Comparison of ENCODE assay signal across 11 cellular contexts in genomic region chr12:111768159-111768895, GRCh38. TPM values are rescaled to one million over a fixed set of nuclear protein-coding genes. Genes with fewer than 3 reads are reported as not detected.
DNase-seq lines count a peak whose midpoint lies in the region; ATAC-seq, FAIRE-seq and TF ChIP-seq lines count a peak whose summit lies in the region.
"Had no signal": no experiment of that assay in that cellular context is flagged by ENCODE, and none has a peak within 500 bp of the region (broad histone marks: within the 10 kb centered on the region; RNA-seq: fewer than 3 reads in every experiment).

No MANE protein-coding gene starts in this region.

- H2AFZ ChIP-seq in SK-N-SH (ENCODE audit: low read depth) = no peak overlapping the region

- no peak overlapping the region for H4K8ac ChIP-seq in mesendoderm (ENCODE audit: low read depth, low read length)

- FAIRE-seq in bronchial epithelial cell (lab: Jason Lieb, UNC) = no peak
- FAIRE-seq: small intestine had no signal

- no peaks in the 10 kb centered on the region for H3K9me3 ChIP-seq in SK-N-SH
- H3K9me3 ChIP-seq in thyroid gland = no peaks in the 10 kb centered on the region

- H3K4me3 ChIP-seq in SK-N-SH (ENCODE audit: low read depth in 2 of 2, low read length in 1 of 2) = no peak overlapping the region
- H3K4me3 ChIP-seq in bronchial epithelial cell (ENCODE audit: low read depth, low read length) = peak overlapping the region; percentile 74
- H3K4me3 ChIP-seq in mesendoderm (ENCODE audit: low read length) = no peak overlapping the region
- peak overlapping the region in 1 of 3 donors; percentile 96 for H3K4me3 ChIP-seq in thyroid gland (replicated peaks in 1 of 3)
- no peak overlapping the region for H3K4me3 ChIP-seq in lower leg skin (ENCODE audit: low read depth, poor library complexity, severe bottlenecking)

- peaks cover 8% of the 10 kb centered on the region for H3K79me1 ChIP-seq in mesendoderm (ENCODE audit: low read length)

- TF ChIP-seq CTCF in SK-N-SH (IDR thresholded peaks at IDR 0.05) = no peak
- TF ChIP-seq CTCF in bronchial epithelial cell (IDR thresholded peaks at IDR 0.05; ENCODE audit: insufficient read depth, low read length, severe bottlenecking) = no peak
- TF ChIP-seq CTCF in thyroid gland (IDR thresholded peaks at IDR 0.05) = no peak
- TF ChIP-seq CTCF in lower leg skin (IDR thresholded peaks at IDR 0.05) = no peak

- POLR2A ChIA-PET in SK-N-SH (lab: Yijun Ruan, JAX) = no interaction called here

- H3K9me2 ChIP-seq in SK-N-SH = no peaks in the 10 kb centered on the region

- H3K9ac ChIP-seq in SK-N-SH = no peak overlapping the region
- peak overlapping the region; percentile 95 for H3K9ac ChIP-seq in mesendoderm (ENCODE audit: low read length)

- no peaks in the 10 kb centered on the region for H4K20me1 ChIP-seq in SK-N-SH (ENCODE audit: insufficient read depth)

- peak overlapping the region; percentile 70 for H3K23ac ChIP-seq in mesendoderm (ENCODE audit: low read length)

- intact Hi-C loops in thyroid gland (cut with DNase I) = no loop called here
- intact Hi-C loops in lower leg skin (cut with DNase I; ENCODE audit: low total_unique reads) = no loop called here

- no peak overlapping the region for H2BK120ac ChIP-seq in mesendoderm (ENCODE audit: low read depth, low read length)

- no peak for DNase-seq in SK-N-SH
- no peak for DNase-seq in bronchial epithelial cell (ENCODE audit: low read depth)
- DNase-seq in mesendoderm = no peak
- no peak for DNase-seq in thyroid gland
- DNase-seq in lower leg skin (ENCODE audit: low spot score in 2 of 2) = no peak
- no peak for DNase-seq in T-helper 2 cell
- DNase-seq: activated CD4-positive, alpha-beta T cell treated with anti-CD3 and anti-CD28 coated beads for 1 hour; NCI-H748 treated with DMSO at 0.1 percent for 48 hours had no signal

- H3K18ac ChIP-seq in mesendoderm (ENCODE audit: low read length) = no peak overlapping the region

- CTCF ChIA-PET in SK-N-SH (lab: Yijun Ruan, JAX) = interaction anchor here (1.1 to 2.2 kb wide), 6 partner anchors 15 to 371 kb away, joined by 3 to 12 read pairs (median 5); no protein-coding TSS in a partner anchor

- H3K4me1 ChIP-seq in SK-N-SH (ENCODE audit: control insufficient read depth in 1 of 2, insufficient read depth in 2 of 2, low read depth in 1 of 2, low read length in 1 of 2) (peaks cover 0 to 11% of the 10 kb centered on the region in 2 experiments; a peak in 1 of 4 replicates), mesendoderm (ENCODE audit: control insufficient read depth, low read depth, low read length) (peaks cover 10% of the 10 kb centered on the region), thyroid gland (peaks cover 27 to 39% of the 10 kb centered on the region in 2 donors)

- 94% methylated on average over 8 of the region's 9 CpGs for whole genome bisulfite sequencing in SK-N-SH (ENCODE audit: low lambda C conversion rate)
- WGBS in mesendoderm (ENCODE audit: extremely low coverage, insufficient coverage, low lambda C conversion rate) = no CpG with 5 or more reads among the region's 9 CpGs
- WGBS in thyroid gland, 2 donors = 86 to 90% methylated on average over 8 to 9 of the region's 9 CpGs
- WGBS in lower leg skin, 2 donors = 73 to 75% methylated on average over 9 of the region's 9 CpGs

- H3K27ac ChIP-seq in SK-N-SH (ENCODE audit: low read depth in 2 of 2, low read length in 1 of 2) (no peak overlapping the region), mesendoderm (ENCODE audit: low read depth, low read length) (no peak overlapping the region), thyroid gland (peak overlapping the region in 2 of 3 donors; percentile 77 to 78)

- H3K79me2 ChIP-seq in SK-N-SH (ENCODE audit: insufficient read depth) = peaks cover 10% of the 10 kb centered on the region; the same call in 1 of the 2 replicates
- peaks cover 2% of the 10 kb centered on the region for H3K79me2 ChIP-seq in mesendoderm (ENCODE audit: control insufficient read depth, insufficient read depth, low read length)

- H3K56ac ChIP-seq in mesendoderm (ENCODE audit: low read length) = peak overlapping the region; percentile 97

- no peak overlapping the region for H2AK5ac ChIP-seq in mesendoderm (ENCODE audit: low read length)

- H2BK15ac ChIP-seq in mesendoderm (replicated peaks; ENCODE audit: low read depth) = no peak overlapping the region

- no peaks in the 10 kb centered on the region for H3F3A ChIP-seq in SK-N-SH (replicated peaks; ENCODE audit: insufficient read depth)

- no peaks in the 10 kb centered on the region for H3K27me3 ChIP-seq in SK-N-SH (ENCODE audit: insufficient read depth)
- H3K27me3 ChIP-seq in bronchial epithelial cell (ENCODE audit: control insufficient read depth, insufficient read depth, low read length) = no peaks in the 10 kb centered on the region
- H3K27me3 ChIP-seq in mesendoderm (ENCODE audit: insufficient read depth, low read length, poor library complexity) = no peaks in the 10 kb centered on the region
- no peaks in the 10 kb centered on the region for H3K27me3 ChIP-seq in thyroid gland

- H3K36me3 ChIP-seq in SK-N-SH (replicated peaks in 1 of 2; ENCODE audit: control insufficient read depth in 1 of 2, insufficient read depth in 2 of 2, low read length in 1 of 2) (no peaks in the 10 kb centered on the region), bronchial epithelial cell (ENCODE audit: control insufficient read depth, insufficient read depth, low read length) (peaks cover 2% of the 10 kb centered on the region), mesendoderm (ENCODE audit: control insufficient read depth, insufficient read depth, low read length) (no peaks in the 10 kb centered on the region), thyroid gland (no peaks in the 10 kb centered on the region)

- H3K4ac ChIP-seq in mesendoderm (ENCODE audit: low read depth, low read length) = no peak overlapping the region

- no peak for TF ChIP-seq EP300 in SK-N-SH (IDR thresholded peaks at IDR 0.05; ENCODE audit: borderline replicate concordance in 1 of 2, low read depth in 1 of 2, low read length in 1 of 2)

- no peak for TF ChIP-seq RAD21 in SK-N-SH (IDR thresholded peaks at IDR 0.05; ENCODE audit: low read length)

- H4K5ac ChIP-seq in mesendoderm (ENCODE audit: low read length) = no peak overlapping the region

- H3K4me2 ChIP-seq in SK-N-SH (peak overlapping the region; percentile 92; the same call in 1 of the 2 replicates), mesendoderm (ENCODE audit: low read length) (peak overlapping the region; percentile 99)

- no peak for TF ChIP-seq POLR2A in thyroid gland (IDR thresholded peaks at IDR 0.05)
- TF ChIP-seq POLR2A in lower leg skin (IDR thresholded peaks at IDR 0.05) = no peak

- H2BK5ac ChIP-seq in mesendoderm (ENCODE audit: low read length) = no peak overlapping the region

- ATAC-seq in SK-N-SH treated with all-trans-retinoic acid at 6 μM for 48 hours (no peak), GM21390 (IDR thresholded peaks at IDR 0.05; ENCODE audit: unreplicated experiment) (no peak)

TF ChIP-seq in SK-N-SH, 30 proteins besides CTCF, POLR2A, EP300 and RAD21 (continues in another document):
- TF ChIP-seq GATA2 (CRISPR knock-in tag; IDR thresholded peaks at IDR 0.05) = no peak
- no peak for TF ChIP-seq FOXM1 (IDR thresholded peaks at IDR 0.05; ENCODE audit: low read depth)
- TF ChIP-seq IRF3 (IDR thresholded peaks at IDR 0.05; ENCODE audit: low read depth, low read length) = no peak
- no peak for TF ChIP-seq SIN3A (IDR thresholded peaks at IDR 0.05; ENCODE audit: borderline replicate concordance, low read depth, low read length)
- no peak for TF ChIP-seq FOXJ3 (CRISPR knock-in tag; IDR thresholded peaks at IDR 0.05)

TF ChIP-seq in SK-N-SH treated with all-trans-retinoic acid at 6 μM for 48 hours, 23 proteins besides CTCF, POLR2A, EP300 and RAD21:
- TF ChIP-seq RARB (CRISPR knock-in tag; IDR thresholded peaks at IDR 0.05) = no peak
- no peak for TF ChIP-seq CSDC2 (CRISPR knock-in tag; IDR thresholded peaks at IDR 0.05)
- no peak for TF ChIP-seq ZFP3 (CRISPR knock-in tag; IDR thresholded peaks at IDR 0.05)
- no peak for TF ChIP-seq ZNF565 (CRISPR knock-in tag; conservative IDR thresholded peaks at IDR 0.05; ENCODE audit: low read depth)
- no peak for TF ChIP-seq GLIS3 (CRISPR knock-in tag; IDR thresholded peaks at IDR 0.05)
- TF ChIP-seq CSRNP3 (CRISPR knock-in tag; IDR thresholded peaks at IDR 0.05) = no peak

RNA-seq across cellular contexts. Expression of gene ALDH2, which starts 1.6 kb away (rescaled TPM):
- polyA plus RNA-seq in SK-N-SH (2012; rRNA removed) = 60.4 and 67.5 TPM in 2 replicates
- polyA plus RNA-seq in SK-N-SH (2012; cell fraction: cytosol; rRNA removed) = 48.3 and 62.1 TPM in 2 replicates
- 45.4 and 55.7 TPM in 2 replicates for polyA plus RNA-seq in SK-N-SH (2012; cell fraction: nucleus; rRNA removed)
- total RNA-seq in bronchial epithelial cell (41.9 and 106 TPM in 2 replicates), thyroid gland (100 to 1,000 TPM in 2 of 4 donors, 10 to 100 TPM in 2; 90.7 to 112 (median 97.8) TPM), lower leg skin (100 to 1,000 TPM; 151 to 179 (median 157) TPM)
- 9.7 TPM for polyA plus RNA-seq in mesendoderm (2013, experiment 1 of 2)
- polyA plus RNA-seq in mesendoderm (2013, experiment 2 of 2) = 9.5 TPM

Comparison
In these comparisons a context has a peak if more than half of its experiments do, and no peak if none do; other contexts are left out.
1. H3K27ac ChIP-seq: peak in thyroid gland (2 of 3); none in SK-N-SH (0 of 2) and mesendoderm (single experiment).